ENCODE assay signal across 27 cellular contexts in the genomic region with DNA sequence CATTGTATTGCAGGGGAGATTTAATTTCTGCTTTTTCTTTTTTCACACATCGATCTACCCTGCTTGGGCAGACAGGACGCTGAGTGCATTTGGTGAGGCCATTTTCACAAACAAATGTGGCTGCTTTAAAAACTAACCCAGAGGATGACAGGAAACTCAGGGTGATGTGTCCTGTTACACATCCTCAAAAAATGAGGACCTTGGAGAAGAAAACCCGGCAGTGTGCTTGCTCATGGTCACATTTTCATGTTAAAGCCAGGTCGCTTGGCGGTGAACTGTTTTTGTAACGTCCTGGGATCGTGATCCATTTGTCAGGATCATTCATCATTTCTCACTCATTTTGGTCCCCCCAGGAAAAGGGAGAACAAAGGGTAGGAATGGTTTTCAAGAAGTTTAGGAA.
"Had no signal": no experiment of that assay in that cellular context is flagged by ENCODE, and none has a peak within 500 bp of the region (broad histone marks: within the 10 kb centered on the region; RNA-seq: fewer than 3 reads in every experiment).

No MANE protein-coding gene starts in this region.

- H3K9me3 Mint-ChIP-seq: mesothelial cell of epicardium had no signal

- H3K36me3 ChIP-seq: cardiac muscle cell, neutrophil, ovary, right atrium auricular region, thyroid gland had no signal

- H3K27me3 Mint-ChIP-seq: activated naive CD8-positive, alpha-beta T cell treated with anti-CD3 and anti-CD28 coated beads for 36 hours; activated T-cell treated with anti-CD3 and anti-CD28 coated beads, Interleukin-2, amount 50 U/mL, for 24 hours; activated T-helper 17 cell treated with anti-CD3 and anti-CD28 coated beads, Interleukin-2, amount 50 U/mL, for 72 hours had no signal

- H3K4me2 ChIP-seq: hepatocyte had no signal

- H3K27ac ChIP-seq: body of pancreas, cardiac muscle cell, epithelial cell of prostate, foreskin keratinocyte, hepatocyte, neutrophil, ovary, psoas muscle, right atrium auricular region, thyroid gland had no signal

- H3K27ac Mint-ChIP-seq: activated naive CD8-positive, alpha-beta T cell treated with anti-CD3 and anti-CD28 coated beads for 36 hours; activated T-cell treated with anti-CD3 and anti-CD28 coated beads, Interleukin-2, amount 50 U/mL, for 24 hours; activated T-helper 17 cell treated with anti-CD3 and anti-CD28 coated beads, Interleukin-2, amount 50 U/mL, for 72 hours; mesothelial cell of epicardium; naive thymus-derived CD8-positive, alpha-beta T cell; T-helper 1 cell treated with Interleukin-12 subunit alpha and Interleukin-12 subunit beta and Interleukin-4 antibody, amounts not matched to agents 30 μg/mL and 1 μg/mL, for 36 hours; WTC11 had no signal

- H3K4me1 Mint-ChIP-seq: activated naive CD8-positive, alpha-beta T cell treated with anti-CD3 and anti-CD28 coated beads for 36 hours; activated T-helper 17 cell treated with anti-CD3 and anti-CD28 coated beads, Interleukin-2, amount 50 U/mL, for 72 hours had no signal

- H3K27me3 ChIP-seq: body of pancreas, cardiac muscle cell, foreskin keratinocyte, hepatocyte, neutrophil, ovary, right atrium auricular region, thyroid gland had no signal

- H3K4me1 ChIP-seq: body of pancreas, foreskin keratinocyte, psoas muscle, right atrium auricular region, thyroid gland had no signal

- H2AFZ ChIP-seq: hepatocyte had no signal

- H3K4me3 Mint-ChIP-seq: activated naive CD8-positive, alpha-beta T cell treated with anti-CD3 and anti-CD28 coated beads for 36 hours; activated T-cell treated with anti-CD3 and anti-CD28 coated beads, Interleukin-2, amount 50 U/mL, for 24 hours; activated T-helper 17 cell treated with anti-CD3 and anti-CD28 coated beads, Interleukin-2, amount 50 U/mL, for 72 hours; mesothelial cell of epicardium; naive thymus-derived CD8-positive, alpha-beta T cell; T-helper 1 cell treated with Interleukin-12 subunit alpha and Interleukin-12 subunit beta and Interleukin-4 antibody, amounts not matched to agents 30 μg/mL and 1 μg/mL, for 36 hours; WTC11 had no signal

- DNase-seq: activated CD8-positive, alpha-beta memory T cell treated with anti-CD3 and anti-CD28 coated beads for 24 hours; activated CD8-positive, alpha-beta memory T cell treated with anti-CD3 and anti-CD28 coated beads, Interleukin-2, amount 50 U/mL, for 4 hours; activated naive CD4-positive, alpha-beta T cell treated with Interleukin-2 at 50 U/mL for 16 hours; activated naive CD8-positive, alpha-beta T cell treated with anti-CD3 and anti-CD28 coated beads for 36 hours; activated T-cell treated with anti-CD3 and anti-CD28 coated beads, Interleukin-2, amount 50 U/mL, for 24 hours; body of pancreas; cortex of kidney; foreskin keratinocyte; kidney glomerular epithelial cell; left ventricle myocardium superior; mammary epithelial cell; naive thymus-derived CD8-positive, alpha-beta T cell; ovary; psoas muscle; stimulated activated CD4-positive, alpha-beta T cell treated with anti-CD3 and anti-CD28 coated beads, Interleukin-4, amount 100 ng/mL, for 24 hours; stimulated activated naive CD8-positive, alpha-beta T cell treated with anti-CD3 and anti-CD28 coated beads, Interleukin-15, Interleukin-2, amounts not matched to agents 100 U/mL and 50 U/mL, for 24 hours; T1000; thyroid gland had no signal

- H3K79me2 ChIP-seq: hepatocyte had no signal

- H3K4me3 ChIP-seq: body of pancreas, cardiac muscle cell, hepatocyte, ovary, psoas muscle, right atrium auricular region, thyroid gland had no signal

- H3K36me3 Mint-ChIP-seq: activated naive CD8-positive, alpha-beta T cell treated with anti-CD3 and anti-CD28 coated beads for 36 hours; mesothelial cell of epicardium; naive thymus-derived CD8-positive, alpha-beta T cell; WTC11 had no signal

- H3K9me3 ChIP-seq: body of pancreas, neutrophil, ovary, psoas muscle, right atrium auricular region, thyroid gland had no signal
